9 cellular contexts compared by ENCODE assay signal in the genomic region with DNA sequence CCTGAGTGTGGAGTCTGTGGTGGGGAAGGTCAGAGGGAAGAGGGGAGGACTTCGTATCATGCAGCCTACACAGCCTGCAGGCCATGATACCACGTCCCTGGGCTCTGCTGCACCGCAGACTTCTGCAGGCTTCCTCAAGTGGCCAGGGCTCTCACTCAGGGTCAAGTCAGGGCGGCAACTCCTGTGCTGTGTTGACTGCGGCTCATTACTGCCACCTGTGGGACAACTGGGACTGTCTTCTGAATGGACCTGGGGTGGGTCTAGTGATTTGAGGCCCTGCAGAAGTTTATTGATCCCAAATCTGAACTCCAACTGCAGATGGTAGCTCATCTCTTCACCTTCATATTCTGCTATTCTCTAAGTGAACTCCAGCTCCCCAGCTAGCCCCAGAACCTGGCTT.
DNase-seq lines count a peak whose midpoint lies in the region; TF ChIP-seq lines count a peak whose summit lies in the region.
"Had no signal": no experiment of that assay in that cellular context is flagged by ENCODE, and none has a peak within 500 bp of the region (broad histone marks: within the 10 kb centered on the region; RNA-seq: fewer than 3 reads in every experiment).

No MANE protein-coding gene starts in this region.

- H3K4me1 Mint-ChIP-seq in activated naive CD4-positive, alpha-beta T cell treated with anti-CD3 and anti-CD28 coated beads for 36 hours (ENCODE audit: low read depth), result peaks cover 31% of the 10 kb centered on the region

- DNase-seq in GM13976 (ENCODE audit: low spot score), result peak; percentile 53
- peak; percentile 82 for DNase-seq in H7
- peak; percentile 41 for DNase-seq in MV-4-11 (lab: John Stamatoyannopoulos, UW)
- DNase-seq in activated naive CD4-positive, alpha-beta T cell treated with anti-CD3 and anti-CD28 coated beads for 36 hours, result peak; percentile 79
- DNase-seq in kidney tubule cell (ENCODE audit: low spot score), result peak; percentile 9
- no peak for DNase-seq in suprapubic skin (ENCODE audit: low spot score in 2 of 2)
- no peak for DNase-seq in kidney glomerular epithelial cell (lab: John Stamatoyannopoulos, UW)
- no peak for DNase-seq in NK-92 treated with Interleukin-12 subunit alpha and Interleukin-12 subunit beta, amount 100 ng/mL, for 24 hours (lab: John Stamatoyannopoulos, UW)

- intact Hi-C loops in activated naive CD4-positive, alpha-beta T cell treated with anti-CD3 and anti-CD28 coated beads for 36 hours (cut with micrococcal nuclease), result loop anchor here (1.0 to 2.0 kb wide), 2 partner anchors 8 to 76 kb away; no protein-coding TSS in a partner anchor

- TF ChIP-seq CTCF in GM13976 (IDR thresholded peaks at IDR 0.05; ENCODE audit: borderline replicate concordance, control extremely low read depth, extremely low read depth, insufficient read depth, missing control alignments) (peak; percentile 44), suprapubic skin (IDR thresholded peaks at IDR 0.05) (peak; percentile 3 to 33)

- H3K27me3 ChIP-seq in H7 (ENCODE audit: control insufficient read depth, insufficient read depth, low read length) (no peaks in the 10 kb centered on the region), suprapubic skin (no peaks in the 10 kb centered on the region)

- no peak for TF ChIP-seq EP300 in suprapubic skin (IDR thresholded peaks at IDR 0.05)

- no peak overlapping the region for H3K4me3 Mint-ChIP-seq in activated naive CD4-positive, alpha-beta T cell treated with anti-CD3 and anti-CD28 coated beads for 36 hours

- no peaks in the 10 kb centered on the region for H3K9me3 ChIP-seq in suprapubic skin

- H3K9me3 Mint-ChIP-seq in activated naive CD4-positive, alpha-beta T cell treated with anti-CD3 and anti-CD28 coated beads for 36 hours, result peaks cover 3% of the 10 kb centered on the region

- no peaks in the 10 kb centered on the region for H3K36me3 Mint-ChIP-seq in activated naive CD4-positive, alpha-beta T cell treated with anti-CD3 and anti-CD28 coated beads for 36 hours (ENCODE audit: low read depth)

- H3K27me3 Mint-ChIP-seq in activated naive CD4-positive, alpha-beta T cell treated with anti-CD3 and anti-CD28 coated beads for 36 hours (ENCODE audit: low read depth), result no peaks in the 10 kb centered on the region

- no peak overlapping the region for H3K27ac ChIP-seq in suprapubic skin

- no peak for TF ChIP-seq POLR2A in suprapubic skin (IDR thresholded peaks at IDR 0.05)

- H3K36me3 ChIP-seq in H7 (replicated peaks; ENCODE audit: control insufficient read depth, insufficient read depth, low read length) (no peaks in the 10 kb centered on the region), suprapubic skin (no peaks in the 10 kb centered on the region)

- CTCF ChIA-PET in activated naive CD4-positive, alpha-beta T cell treated with anti-CD3 and anti-CD28 coated beads for 36 hours (lab: Charles Lee), result interaction anchor here (0.5 to 2.1 kb wide), 9 partner anchors 8 to 902 kb away, joined by 3 to 9 read pairs (median 4); no protein-coding TSS in a partner anchor

- WGBS in suprapubic skin, result 84% methylated on average over 5 of the region's 5 CpGs

- in situ Hi-C loops in GM13976 (cut with MboI; ENCODE audit: low sequenced_read_pairs, unreplicated experiment), result no loop called here

- H3K27ac Mint-ChIP-seq in activated naive CD4-positive, alpha-beta T cell treated with anti-CD3 and anti-CD28 coated beads for 36 hours, result no peak overlapping the region

- H3K4me3 ChIP-seq in H7 (ENCODE audit: insufficient read depth, low read depth, low read length) (no peak overlapping the region), suprapubic skin (no peak overlapping the region)
- H3K4me3 ChIP-seq: skin epidermis had no signal

- peaks cover 31% of the 10 kb centered on the region for H3K4me1 ChIP-seq in suprapubic skin

Comparison
In these comparisons a context has a peak if more than half of its experiments do, and no peak if none do; other contexts are left out.
1. DNase-seq: peak in GM13976 (single experiment), H7 (single experiment), MV-4-11 (single experiment), activated naive CD4-positive, alpha-beta T cell treated with anti-CD3 and anti-CD28 coated beads for 36 hours (single experiment) and kidney tubule cell (single experiment); none in suprapubic skin (0 of 2), kidney glomerular epithelial cell (single experiment) and NK-92 treated with Interleukin-12 subunit alpha and Interleukin-12 subunit beta, amount 100 ng/mL, for 24 hours (single experiment).